In the genomic region with DNA sequence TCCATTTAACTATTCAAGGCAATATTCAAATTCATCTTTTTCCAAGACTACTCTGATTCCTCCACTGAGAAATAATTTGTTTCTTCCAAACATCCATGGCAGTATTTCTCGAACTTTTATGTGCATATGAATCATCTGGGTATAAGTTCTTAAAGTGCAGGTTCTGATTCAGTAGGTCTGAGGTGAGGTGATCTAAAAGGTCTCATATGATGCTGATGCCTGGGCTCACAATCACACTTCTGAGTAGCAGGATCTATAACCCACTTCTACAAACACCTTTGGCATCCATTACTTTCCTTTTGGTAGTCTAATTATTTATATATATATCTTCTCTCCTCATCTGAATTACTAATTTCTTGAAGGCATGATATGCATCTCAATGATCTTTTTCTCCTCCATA, we compare ENCODE assay signal across 20 cellular contexts.
"Had no signal": no experiment of that assay in that cellular context is flagged by ENCODE, and none has a peak within 500 bp of the region (broad histone marks: within the 10 kb centered on the region; RNA-seq: fewer than 3 reads in every experiment).

No MANE protein-coding gene starts in this region.

- H3K27ac Mint-ChIP-seq: stimulated activated naive CD8-positive, alpha-beta T cell treated with anti-CD3 and anti-CD28 coated beads, Interleukin-15, Interleukin-2, amounts not matched to agents 100 ng/mL and 50 ng/mL, for 24 hours had no signal

- ATAC-seq: upper lobe of right lung had no signal

- H3K36me3 Mint-ChIP-seq: naive B cell had no signal

- H3K4me3 Mint-ChIP-seq: stimulated activated naive CD8-positive, alpha-beta T cell treated with anti-CD3 and anti-CD28 coated beads, Interleukin-15, Interleukin-2, amounts not matched to agents 100 ng/mL and 50 ng/mL, for 24 hours had no signal

- H3K27me3 ChIP-seq: dorsolateral prefrontal cortex, right atrium auricular region, sigmoid colon, testis, tibial nerve, upper lobe of right lung, vagina had no signal

- H3K27me3 Mint-ChIP-seq: naive B cell; stimulated activated naive CD8-positive, alpha-beta T cell treated with anti-CD3 and anti-CD28 coated beads, Interleukin-15, Interleukin-2, amounts not matched to agents 100 ng/mL and 50 ng/mL, for 24 hours had no signal

- H3K9me3 Mint-ChIP-seq: naive B cell; stimulated activated naive CD8-positive, alpha-beta T cell treated with anti-CD3 and anti-CD28 coated beads, Interleukin-15, Interleukin-2, amounts not matched to agents 100 ng/mL and 50 ng/mL, for 24 hours had no signal

- DNase-seq: cortex of kidney; dorsolateral prefrontal cortex; effector CD8-positive, alpha-beta T cell; foreskin melanocyte; head of caudate nucleus; hippocampal formation; kidney glomerular epithelial cell; mesendoderm; naive B cell; posterior cingulate gyrus; sigmoid colon; stimulated activated CD4-positive, alpha-beta T cell treated with anti-CD3 and anti-CD28 coated beads, Interleukin-2, amount 100 ng/mL, for 24 hours; stimulated activated CD4-positive, alpha-beta T cell treated with anti-CD3 and anti-CD28 coated beads, Interleukin-4, amount 100 ng/mL, for 4 hours; testis; upper lobe of right lung had no signal

- H3K9me3 ChIP-seq: right atrium auricular region, sigmoid colon, testis, tibial nerve, upper lobe of right lung, vagina had no signal

- H3K27ac ChIP-seq: dorsolateral prefrontal cortex, right atrium auricular region, sigmoid colon, skin epidermis, testis, tibial nerve, upper lobe of right lung, vagina had no signal

- H3K4me3 ChIP-seq: dorsolateral prefrontal cortex, right atrium auricular region, sigmoid colon, skin epidermis, testis, tibial nerve, upper lobe of right lung, vagina had no signal

- H3K36me3 ChIP-seq: right atrium auricular region, sigmoid colon, tibial nerve, upper lobe of right lung, vagina had no signal
